Comparison of ENCODE assay signal across 8 cellular contexts in the genomic region with DNA sequence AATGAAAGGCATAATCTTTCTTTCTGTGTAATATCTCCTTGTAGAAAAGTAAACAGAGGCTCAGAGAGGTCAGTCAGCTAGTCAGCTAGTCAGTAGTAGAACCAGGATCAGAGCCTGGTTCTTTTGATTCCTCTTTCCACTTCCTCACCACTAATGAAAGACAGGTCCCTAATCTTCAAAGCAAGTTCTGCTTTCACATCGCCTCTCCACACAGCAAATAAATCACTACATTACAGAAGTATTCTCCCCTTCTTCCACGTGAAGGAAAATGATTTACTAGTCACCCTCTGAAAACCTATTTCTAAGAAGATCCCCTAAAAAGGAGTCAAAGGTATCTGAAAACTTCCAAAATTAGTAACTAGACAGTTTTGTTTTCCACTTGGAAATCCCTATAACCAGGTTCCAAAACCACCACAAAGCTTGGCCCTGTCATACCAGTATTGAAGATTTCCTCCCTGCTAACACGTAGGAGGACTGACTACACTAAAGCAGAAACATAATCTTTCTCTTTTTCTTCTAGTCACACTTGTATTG.
DNase-seq lines count a peak whose midpoint lies in the region; ATAC-seq, FAIRE-seq and TF ChIP-seq lines count a peak whose summit lies in the region.

No MANE protein-coding gene starts in this region.

- no peaks in the 10 kb centered on the region for H3K36me3 Mint-ChIP-seq in activated T-cell treated with anti-CD3 and anti-CD28 coated beads, Interleukin-2, amount 50 U/mL, for 72 hours (ENCODE audit: insufficient read depth in 2 of 2)
- no peaks in the 10 kb centered on the region for H3K36me3 Mint-ChIP-seq in osteocyte (ENCODE audit: unreplicated experiment)

- H3K27me3 Mint-ChIP-seq in activated T-cell treated with anti-CD3 and anti-CD28 coated beads, Interleukin-2, amount 50 U/mL, for 72 hours (ENCODE audit: low read depth): peaks cover 22% of the 10 kb centered on the region
- H3K27me3 Mint-ChIP-seq in osteocyte (ENCODE audit: unreplicated experiment): no peaks in the 10 kb centered on the region

- TF ChIP-seq CTCF in right atrium auricular region (IDR thresholded peaks at IDR 0.05) (peak in 1 of 2 donors; percentile 11), osteocyte (IDR thresholded peaks at IDR 0.05) (no peak)

- H3K9me3 ChIP-seq in right atrium auricular region: no peaks in the 10 kb centered on the region

- peaks cover 0 to under 1% of the 10 kb centered on the region in 2 donors for H3K9me3 Mint-ChIP-seq in activated T-cell treated with anti-CD3 and anti-CD28 coated beads, Interleukin-2, amount 50 U/mL, for 72 hours
- no peaks in the 10 kb centered on the region for H3K9me3 Mint-ChIP-seq in osteocyte (ENCODE audit: unreplicated experiment)

- H3K4me3 Mint-ChIP-seq in activated T-cell treated with anti-CD3 and anti-CD28 coated beads, Interleukin-2, amount 50 U/mL, for 72 hours: no peak overlapping the region
- no peak overlapping the region for H3K4me3 Mint-ChIP-seq in osteocyte (ENCODE audit: unreplicated experiment)

- intact Hi-C loops in Right ventricle myocardium inferior (cut with DNase I): no loop called here

- no peak overlapping the region for H3K27ac ChIP-seq in right atrium auricular region

- no peaks in the 10 kb centered on the region for H3K27me3 ChIP-seq in right atrium auricular region

- peaks cover 9% of the 10 kb centered on the region for H3K4me1 Mint-ChIP-seq in activated T-cell treated with anti-CD3 and anti-CD28 coated beads, Interleukin-2, amount 50 U/mL, for 72 hours (ENCODE audit: low read depth)
- peaks cover 23% of the 10 kb centered on the region for H3K4me1 Mint-ChIP-seq in osteocyte (ENCODE audit: unreplicated experiment)

- H3K4me3 ChIP-seq in right atrium auricular region: no peak overlapping the region

- peaks cover 0 to 14% of the 10 kb centered on the region in 2 donors for H3K4me1 ChIP-seq in right atrium auricular region

- no peaks in the 10 kb centered on the region for H3K36me3 ChIP-seq in right atrium auricular region

- no peak for FAIRE-seq in H54 (lab: Jason Lieb, UNC)

- H3K27ac Mint-ChIP-seq in activated T-cell treated with anti-CD3 and anti-CD28 coated beads, Interleukin-2, amount 50 U/mL, for 72 hours: no peak overlapping the region
- peak overlapping the region; percentile 72 for H3K27ac Mint-ChIP-seq in osteocyte (ENCODE audit: unreplicated experiment)

- ATAC-seq in Right ventricle myocardium inferior (peak; percentile 42), HG03139 (IDR thresholded peaks at IDR 0.05; ENCODE audit: unreplicated experiment) (peak; percentile 56)
- ATAC-seq in activated T-cell treated with anti-CD3 and anti-CD28 coated beads, Interleukin-2, amount 50 U/mL, for 72 hours (replicated peaks in 1 of 2): peak; percentile 44 to 53

- no peak for TF ChIP-seq POLR2A in H54 (IDR thresholded peaks at IDR 0.05; ENCODE audit: low read depth, low read length)

- DNase-seq in Right ventricle myocardium inferior (ENCODE audit: missing footprints) (no peak), right atrium auricular region (ENCODE audit: low spot score) (no peak), osteocyte (ENCODE audit: extremely low spot score, unreplicated experiment) (no peak), H54 (ENCODE audit: insufficient read length, low spot score) (no peak), AG08396 (ENCODE audit: low spot score) (no peak)
- no peak for DNase-seq in activated T-cell treated with anti-CD3 and anti-CD28 coated beads, Interleukin-2, amount 50 U/mL, for 72 hours
- DNase-seq in activated CD4-positive, CD25-positive, alpha-beta regulatory T cell treated with anti-CD3 and anti-CD28 coated beads, Interleukin-2, amount 50 U/mL, for 72 hours: no peak
